In the genomic region with DNA sequence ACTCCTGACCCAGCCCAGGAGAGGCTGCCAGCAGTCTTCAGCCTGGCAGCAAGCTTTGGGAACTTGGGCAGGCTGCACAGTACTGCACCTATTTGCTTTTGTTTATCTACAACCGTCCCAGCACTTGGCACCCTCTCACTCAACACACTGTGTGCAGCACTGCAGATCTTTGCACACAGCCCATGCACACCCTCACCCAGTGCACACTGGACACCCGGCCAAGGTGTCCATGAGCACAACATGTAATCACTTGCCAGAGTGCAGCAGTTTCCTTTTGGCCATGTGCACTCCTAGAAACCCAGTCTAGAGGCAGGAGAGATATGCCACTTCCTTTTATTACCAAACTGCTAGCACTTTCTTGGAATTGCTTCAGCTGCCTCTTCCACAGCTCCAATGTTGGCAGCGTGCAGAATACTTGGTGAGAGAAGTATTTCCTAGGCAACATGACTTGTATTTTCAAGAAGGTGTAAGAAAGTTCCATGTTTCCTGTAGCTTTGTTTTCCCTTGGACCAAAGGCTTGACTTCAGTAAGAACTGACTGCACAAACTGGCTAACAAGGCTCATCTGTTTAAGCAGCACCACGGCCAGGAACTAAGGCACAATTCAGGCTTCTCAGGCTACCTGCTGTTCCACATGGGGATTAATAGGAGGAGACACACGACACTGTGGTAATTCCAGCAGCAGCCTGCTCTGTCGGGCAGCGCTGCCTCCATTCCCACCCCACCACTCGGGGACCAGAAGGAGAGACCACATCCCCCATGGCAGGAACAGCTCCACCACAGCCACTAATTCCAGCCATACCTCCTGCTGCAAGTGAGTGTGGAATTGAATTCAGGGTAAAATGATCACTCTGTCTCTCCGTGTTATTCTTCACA, we compare ENCODE assay signal across 1 cellular context.
TF ChIP-seq lines count a peak whose summit lies in the region.

No MANE protein-coding gene starts in this region.

TF ChIP-seq in IMR-90, 13 proteins besides CTCF, POLR2A, EP300 and RAD21 (continued from another document):
- TF ChIP-seq BHLHE40 (IDR thresholded peaks at IDR 0.05; ENCODE audit: low read depth, low read length), result no peak
- TF ChIP-seq, protein P1, sequence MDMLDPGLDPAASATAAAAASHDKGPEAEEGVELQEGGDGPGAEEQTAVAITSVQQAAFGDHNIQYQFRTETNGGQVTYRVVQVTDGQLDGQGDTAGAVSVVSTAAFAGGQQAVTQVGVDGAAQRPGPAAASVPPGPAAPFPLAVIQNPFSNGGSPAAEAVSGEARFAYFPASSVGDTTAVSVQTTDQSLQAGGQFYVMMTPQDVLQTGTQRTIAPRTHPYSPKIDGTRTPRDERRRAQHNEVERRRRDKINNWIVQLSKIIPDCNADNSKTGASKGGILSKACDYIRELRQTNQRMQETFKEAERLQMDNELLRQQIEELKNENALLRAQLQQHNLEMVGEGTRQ (IDR thresholded peaks at IDR 0.05; ENCODE audit: low read depth, low read length), result no peak
- no peak for TF ChIP-seq NFE2L2 (IDR thresholded peaks at IDR 0.05; ENCODE audit: low read depth, low read length)
- TF ChIP-seq MXI1 (IDR thresholded peaks at IDR 0.05; ENCODE audit: borderline replicate concordance, low read depth, low read length), result no peak
- no peak for TF ChIP-seq CHD1 (IDR thresholded peaks at IDR 0.05; ENCODE audit: low read depth, low read length)
- no peak for TF ChIP-seq RFX5 (IDR thresholded peaks at IDR 0.05; ENCODE audit: low read depth, low read length)
- TF ChIP-seq FOS (IDR thresholded peaks at IDR 0.05; ENCODE audit: low read depth, low read length), result no peak
